ENCODE assay signal across 15 cellular contexts in the genomic region with DNA sequence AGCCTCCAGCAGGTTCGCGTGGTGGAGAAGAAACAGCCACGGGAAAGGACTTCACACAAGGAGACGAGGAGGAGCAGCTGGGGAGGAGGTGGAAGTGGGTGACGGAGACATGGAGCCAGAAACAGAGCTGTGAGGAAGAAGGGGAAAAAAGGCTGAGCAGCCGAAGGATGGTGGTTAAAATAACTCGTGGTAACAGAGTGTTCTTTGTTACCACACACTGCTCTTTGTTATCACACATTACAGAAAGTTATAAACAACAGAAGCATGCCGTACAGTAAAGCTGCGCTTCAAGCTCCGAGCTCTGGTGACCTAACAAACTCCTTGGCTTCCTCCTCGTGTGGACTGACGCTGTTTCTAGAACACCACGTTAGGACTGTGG.
A peak's percentile ranks its signal among the peaks of the same experiment; 100 is the strongest.
DNase-seq lines count a peak whose midpoint lies in the region; ATAC-seq lines count a peak whose summit lies in the region.
"Had no signal": no experiment of that assay in that cellular context is flagged by ENCODE, and none has a peak within 500 bp of the region (broad histone marks: within the 10 kb centered on the region; RNA-seq: fewer than 3 reads in every experiment).

No MANE protein-coding gene starts in this region.

- no peak overlapping the region for H2BK12ac ChIP-seq in trophoblast cell (ENCODE audit: low read length)

- H3K79me1 ChIP-seq in trophoblast cell (ENCODE audit: low read length), result no peaks in the 10 kb centered on the region

- H3K18ac ChIP-seq in trophoblast cell (ENCODE audit: low read length), result no peak overlapping the region

- H3K4me2 ChIP-seq in trophoblast cell (ENCODE audit: low read length), result no peak overlapping the region

- H4K12ac ChIP-seq in trophoblast cell (ENCODE audit: low read depth, low read length), result no peak overlapping the region

- no peaks in the 10 kb centered on the region for H3K79me2 ChIP-seq in trophoblast cell (ENCODE audit: control insufficient read depth, insufficient read depth, low read length, poor library complexity)

- H2AK5ac ChIP-seq in trophoblast cell (ENCODE audit: low read length), result no peak overlapping the region

- no peak overlapping the region for H3K14ac ChIP-seq in trophoblast cell (ENCODE audit: low read length)

- H2BK5ac ChIP-seq in trophoblast cell (ENCODE audit: low read depth, low read length, poor library complexity), result no peak overlapping the region

- H3K36me3 ChIP-seq in SJSA1, result no peaks in the 10 kb centered on the region
- no peaks in the 10 kb centered on the region for H3K36me3 ChIP-seq in mesodermal cell (ENCODE audit: control insufficient read depth, insufficient read depth, low read length)
- no peaks in the 10 kb centered on the region for H3K36me3 ChIP-seq in trophoblast cell (ENCODE audit: control insufficient read depth in 1 of 2, insufficient read depth in 2 of 2, low read length in 2 of 2)
- H3K36me3 ChIP-seq: MG63 had no signal

- H3K4me3 ChIP-seq in SJSA1 (no peak overlapping the region), mesodermal cell (ENCODE audit: extremely low read depth, insufficient read depth, low read length, poor library complexity, severe bottlenecking) (no peak overlapping the region), trophoblast cell (ENCODE audit: low read depth, low read length) (no peak overlapping the region)
- H3K4me3 ChIP-seq: MG63 had no signal

- ATAC-seq in stimulated activated naive CD8-positive, alpha-beta T cell treated with anti-CD3 and anti-CD28 coated beads, Interleukin-15, Interleukin-2, amounts not matched to agents 100 U/mL and 50 U/mL, for 24 hours, result no peak
- ATAC-seq: activated CD8-positive, alpha-beta T cell treated with anti-CD3 and anti-CD28 coated beads for 36 hours; PC-3 had no signal

- peaks cover 29% of the 10 kb centered on the region for H3K4me1 ChIP-seq in SJSA1 (replicated peaks)
- peaks cover 13% of the 10 kb centered on the region for H3K4me1 ChIP-seq in mesodermal cell (ENCODE audit: control insufficient read depth, insufficient read depth, low read length, poor library complexity, severe bottlenecking)
- no peaks in the 10 kb centered on the region for H3K4me1 ChIP-seq in trophoblast cell (ENCODE audit: control insufficient read depth in 1 of 2, insufficient read depth in 2 of 2, low read length in 2 of 2)

- H3K9me3 ChIP-seq in SJSA1 (replicated peaks), result no peaks in the 10 kb centered on the region
- H3K9me3 ChIP-seq in mesodermal cell (ENCODE audit: control insufficient read depth, low read length), result no peaks in the 10 kb centered on the region
- no peaks in the 10 kb centered on the region for H3K9me3 ChIP-seq in trophoblast cell (ENCODE audit: insufficient read depth, low read depth, low read length)
- H3K9me3 ChIP-seq: MG63 had no signal

- no peak overlapping the region for H3K23ac ChIP-seq in trophoblast cell (ENCODE audit: low read length)

- no peak overlapping the region for H2BK120ac ChIP-seq in trophoblast cell (ENCODE audit: insufficient read depth, low read length, poor library complexity)

- H2AFZ ChIP-seq in trophoblast cell (ENCODE audit: insufficient read depth, low read length, poor library complexity), result no peak overlapping the region

- DNase-seq in SJSA1 (ENCODE audit: low read depth in 1 of 2, low spot score in 2 of 2) (peak in 1 of 2 experiments; percentile 36), fibroblast of peridontal ligament (ENCODE audit: extremely low read depth) (peak; percentile 72), substantia nigra (lab: John Stamatoyannopoulos, UW) (peak in 7 of 49 donors; percentile 2 to 49 (median 21)), trophoblast cell (no peak), NCI-H1436 (lab: John Stamatoyannopoulos, UW) (no peak), HuH-7 (ENCODE audit: low spot score) (no peak)
- DNase-seq in stimulated activated naive CD8-positive, alpha-beta T cell treated with anti-CD3 and anti-CD28 coated beads, Interleukin-15, Interleukin-2, amounts not matched to agents 100 U/mL and 50 U/mL, for 24 hours, result no peak
- DNase-seq: activated CD8-positive, alpha-beta T cell treated with anti-CD3 and anti-CD28 coated beads for 36 hours; activated gamma-delta T cell; CD4-positive, CD25-positive, alpha-beta regulatory T cell; kidney; MG63; PC-3; stimulated activated CD4-positive, alpha-beta T cell treated with anti-CD3 and anti-CD28 coated beads, Interleukin-4, amount 100 ng/mL, for 24 hours had no signal

- H4K8ac ChIP-seq in trophoblast cell (ENCODE audit: low read depth, low read length), result no peak overlapping the region

- H3K27ac ChIP-seq in SJSA1 (peak overlapping the region; percentile 40), mesodermal cell (ENCODE audit: low read depth, low read length, severe bottlenecking) (peak overlapping the region; percentile 49), substantia nigra (ENCODE audit: low read depth, low read length, poor library complexity, severe bottlenecking) (peak overlapping the region; percentile 16), trophoblast cell (ENCODE audit: low read depth, low read length) (no peak overlapping the region)

- no peak overlapping the region for H3K9ac ChIP-seq in trophoblast cell (ENCODE audit: low read length)

- H3K27me3 ChIP-seq in SJSA1 (replicated peaks) (no peaks in the 10 kb centered on the region), trophoblast cell (ENCODE audit: insufficient read depth, low read length) (no peaks in the 10 kb centered on the region)
- H3K27me3 ChIP-seq: MG63 had no signal

- H4K91ac ChIP-seq in trophoblast cell (ENCODE audit: low read depth, low read length), result no peak overlapping the region

- no peak overlapping the region for H3K4ac ChIP-seq in trophoblast cell (ENCODE audit: low read depth, low read length)

- 88 to 90% methylated on average over 9 to 10 of the region's 13 CpGs for WGBS in mesodermal cell (ENCODE audit: insufficient coverage in 2 of 2), 2 experiments
- no CpG with 5 or more reads among the region's 13 CpGs for WGBS in trophoblast cell (ENCODE audit: extremely low coverage, insufficient coverage, insufficient read length)
